2 cellular contexts compared by ENCODE assay signal in the genomic region with DNA sequence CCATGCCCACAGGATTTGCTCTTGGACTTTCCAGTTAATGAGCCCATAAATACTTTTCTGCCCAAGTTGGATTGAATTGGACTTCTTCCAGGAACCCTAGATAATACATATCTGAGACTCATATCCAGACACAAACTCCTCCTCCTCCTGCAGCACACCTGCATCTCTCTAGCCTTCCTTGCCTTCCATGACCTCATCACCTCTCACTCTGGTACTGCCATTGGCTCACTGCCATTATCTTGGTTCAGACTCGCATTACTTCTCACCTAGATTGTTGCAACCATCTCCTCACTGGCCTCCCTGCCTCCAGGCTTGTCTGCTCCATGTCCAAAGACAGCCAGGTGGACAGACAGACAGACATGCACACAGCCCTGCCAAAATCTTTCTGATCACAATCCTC.
TF ChIP-seq lines count a peak whose summit lies in the region.

No MANE protein-coding gene starts in this region.

TF ChIP-seq in HepG2, 621 proteins besides CTCF, POLR2A, EP300 and RAD21:
- TF ChIP-seq RFXAP (CRISPR knock-in tag; IDR thresholded peaks at IDR 0.05; ENCODE audit: borderline replicate concordance) (no peak), ATF7 (IDR thresholded peaks at IDR 0.05) (peak; percentile 58), ATF7 (CRISPR knock-in tag; IDR thresholded peaks at IDR 0.05) (no peak)

TF ChIP-seq in K562, 482 proteins besides CTCF, POLR2A, EP300 and RAD21:
- TF ChIP-seq, protein P1, sequence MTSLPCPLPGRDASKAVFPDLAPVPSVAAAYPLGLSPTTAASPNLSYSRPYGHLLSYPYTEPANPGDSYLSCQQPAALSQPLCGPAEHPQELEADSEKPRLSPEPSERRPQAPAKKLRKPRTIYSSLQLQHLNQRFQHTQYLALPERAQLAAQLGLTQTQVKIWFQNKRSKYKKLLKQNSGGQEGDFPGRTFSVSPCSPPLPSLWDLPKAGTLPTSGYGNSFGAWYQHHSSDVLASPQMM (CRISPR knock-in tag; IDR thresholded peaks at IDR 0.05), result no peak
- TF ChIP-seq, protein P2, sequence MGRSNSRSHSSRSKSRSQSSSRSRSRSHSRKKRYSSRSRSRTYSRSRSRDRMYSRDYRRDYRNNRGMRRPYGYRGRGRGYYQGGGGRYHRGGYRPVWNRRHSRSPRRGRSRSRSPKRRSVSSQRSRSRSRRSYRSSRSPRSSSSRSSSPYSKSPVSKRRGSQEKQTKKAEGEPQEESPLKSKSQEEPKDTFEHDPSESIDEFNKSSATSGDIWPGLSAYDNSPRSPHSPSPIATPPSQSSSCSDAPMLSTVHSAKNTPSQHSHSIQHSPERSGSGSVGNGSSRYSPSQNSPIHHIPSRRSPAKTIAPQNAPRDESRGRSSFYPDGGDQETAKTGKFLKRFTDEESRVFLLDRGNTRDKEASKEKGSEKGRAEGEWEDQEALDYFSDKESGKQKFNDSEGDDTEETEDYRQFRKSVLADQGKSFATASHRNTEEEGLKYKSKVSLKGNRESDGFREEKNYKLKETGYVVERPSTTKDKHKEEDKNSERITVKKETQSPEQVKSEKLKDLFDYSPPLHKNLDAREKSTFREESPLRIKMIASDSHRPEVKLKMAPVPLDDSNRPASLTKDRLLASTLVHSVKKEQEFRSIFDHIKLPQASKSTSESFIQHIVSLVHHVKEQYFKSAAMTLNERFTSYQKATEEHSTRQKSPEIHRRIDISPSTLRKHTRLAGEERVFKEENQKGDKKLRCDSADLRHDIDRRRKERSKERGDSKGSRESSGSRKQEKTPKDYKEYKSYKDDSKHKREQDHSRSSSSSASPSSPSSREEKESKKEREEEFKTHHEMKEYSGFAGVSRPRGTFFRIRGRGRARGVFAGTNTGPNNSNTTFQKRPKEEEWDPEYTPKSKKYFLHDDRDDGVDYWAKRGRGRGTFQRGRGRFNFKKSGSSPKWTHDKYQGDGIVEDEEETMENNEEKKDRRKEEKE (IDR thresholded peaks at IDR 0.05; ENCODE audit: borderline replicate concordance in 1 of 2, control insufficient read depth in 1 of 2, low read depth in 2 of 2, low read length in 1 of 2), result no peak
- peak; percentile 75 for TF ChIP-seq ZNF324 (CRISPR knock-in tag; IDR thresholded peaks at IDR 0.05)
TF ChIP-seq in K562: peak in this region for 1.
